Comparison of ENCODE assay signal across 8 cellular contexts in the genomic region with DNA sequence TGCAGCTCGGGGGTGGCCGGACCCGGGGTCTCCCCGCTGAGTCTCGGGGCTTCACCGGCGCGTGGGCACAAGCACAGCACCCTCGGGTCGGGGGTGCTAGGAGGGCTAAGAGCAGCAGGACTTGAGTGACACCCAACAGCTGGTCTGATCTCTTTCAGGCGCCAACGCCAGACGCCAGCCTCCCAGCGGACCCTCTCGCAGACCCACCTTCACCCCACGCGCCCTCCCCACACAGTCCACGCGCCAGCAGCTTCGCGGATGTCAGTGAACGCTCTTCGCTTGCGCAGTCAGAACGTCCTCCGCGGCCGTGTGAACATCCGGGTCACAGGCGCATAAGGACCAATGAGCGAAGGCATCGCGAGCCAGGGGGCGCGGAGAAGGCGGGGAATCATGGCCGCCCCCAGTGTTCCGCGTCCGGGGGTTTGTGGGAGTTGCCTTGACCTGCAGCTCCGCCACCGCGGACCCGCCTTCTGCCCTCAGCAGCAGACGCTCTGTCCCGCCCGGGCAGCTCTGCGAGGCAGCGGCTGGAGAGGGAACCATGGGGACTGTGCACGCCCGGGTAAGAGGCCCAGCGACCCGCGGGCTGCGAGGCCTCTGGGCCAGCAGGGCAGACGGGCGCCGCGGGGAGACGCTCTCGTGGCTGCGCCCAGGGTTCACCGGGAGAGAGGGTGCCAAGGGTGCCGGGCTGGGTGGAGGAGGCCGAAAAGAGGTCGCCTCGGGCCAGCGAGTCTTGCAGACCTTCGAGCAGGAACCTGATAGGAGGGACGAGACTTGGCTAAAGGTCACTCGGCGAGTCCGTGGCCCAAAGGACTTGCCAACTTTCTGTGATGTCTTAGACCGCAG. TPM values are rescaled to one million over a fixed set of nuclear protein-coding genes. Genes with fewer than 3 reads are reported as not detected.
DNase-seq lines count a peak whose midpoint lies in the region; ATAC-seq lines count a peak whose summit lies in the region.

Gene SAMM50, plus strand, starts transcription at position 403 of the 843 bp plus-strand sequence. Its CDS starts 136 bp downstream, at position 539.

- POLR2A ChIA-PET in naive thymus-derived CD4-positive, alpha-beta T cell (lab: Charles Lee): interaction anchor here (0.6 to 1.4 kb wide), 6 partner anchors 14 to 1217 kb away, joined by 3 to 5 read pairs (median 3); partner anchors contain the start of genes PARVG and PNPLA3

- H3K4me1 Mint-ChIP-seq in naive thymus-derived CD4-positive, alpha-beta T cell: peaks cover 30 to 58% (median 46%) of the 10 kb centered on the region in 7 donors
- peaks cover 20 to 31% of the 10 kb centered on the region in 2 donors for H3K4me1 Mint-ChIP-seq in stimulated activated naive B cell treated with anti-CD40 and anti-IgM and Interleukin-4, amounts not matched to agents 10 μg/mL and 1 μg/mL and 100 μg/mL, for 72 hours

- ATAC-seq in GM21723 (IDR thresholded peaks at IDR 0.05; ENCODE audit: unreplicated experiment): peak; percentile 86
- peak; percentile 98 for ATAC-seq in naive thymus-derived CD4-positive, alpha-beta T cell
- ATAC-seq in stimulated activated naive B cell treated with anti-CD40 and anti-IgM and Interleukin-4, amounts not matched to agents 10 μg/mL and 1 μg/mL and 100 μg/mL, for 72 hours (replicated peaks): peak; percentile 94

- CTCF ChIA-PET in naive thymus-derived CD4-positive, alpha-beta T cell (lab: Charles Lee): interaction anchor here (1.8 kb wide), 1 partner anchor 38 kb away, joined by 5 read pairs; no protein-coding TSS in a partner anchor

- DNase-seq in DMS79 (lab: John Stamatoyannopoulos, UW) (peak; percentile 54), KG1 (lab: John Stamatoyannopoulos, UW) (peak; percentile 89), RPMI8226 (peak; percentile 95), fibroblast of gingiva (ENCODE audit: low read depth) (peak; percentile 93)
- peak; percentile 78 to 82 for DNase-seq in activated T-helper 1 cell treated with anti-CD3 and anti-CD28 coated beads, Interleukin-2, amount 50 U/mL, for 16 hours (ENCODE audit: low read depth in 1 of 2, low spot score in 1 of 2)
- peak; percentile 77 to 93 (median 88) for DNase-seq in naive thymus-derived CD4-positive, alpha-beta T cell
- DNase-seq in stimulated activated naive B cell treated with anti-CD40 and anti-IgM and Interleukin-4, amounts not matched to agents 10 μg/mL and 1 μg/mL and 100 μg/mL, for 72 hours: peak; percentile 87

- H3K27ac Mint-ChIP-seq in naive thymus-derived CD4-positive, alpha-beta T cell: peak within 1 kb of the TSS; percentile 86 to 97 (median 94)
- peak within 1 kb of the TSS; percentile 97 for H3K27ac Mint-ChIP-seq in stimulated activated naive B cell treated with anti-CD40 and anti-IgM and Interleukin-4, amounts not matched to agents 10 μg/mL and 1 μg/mL and 100 μg/mL, for 72 hours

- no peaks in the 10 kb centered on the region for H3K9me3 ChIP-seq in naive thymus-derived CD4-positive, alpha-beta T cell (ENCODE audit: control insufficient read depth in 2 of 3, low read length in 3 of 3)

- H3K36me3 Mint-ChIP-seq in naive thymus-derived CD4-positive, alpha-beta T cell: peaks cover 0 to 4% (median 3%) of the 10 kb centered on the region in 5 donors
- H3K36me3 Mint-ChIP-seq in stimulated activated naive B cell treated with anti-CD40 and anti-IgM and Interleukin-4, amounts not matched to agents 10 μg/mL and 1 μg/mL and 100 μg/mL, for 72 hours: peaks cover 7 to 8% of the 10 kb centered on the region in 2 donors

- intact Hi-C loops in naive thymus-derived CD4-positive, alpha-beta T cell (cut with micrococcal nuclease): loop anchor here (1.0 kb wide), 6 partner anchors 32 to 746 kb away; partner anchors contain the start of genes PARVB (in 1 of the 2), PNPLA3 (in 1 of the 2) and RTL6 (in 1 of the 2)

- H3K27ac ChIP-seq in naive thymus-derived CD4-positive, alpha-beta T cell (ENCODE audit: low read depth, low read length): peak within 1 kb of the TSS; percentile 88

- peak within 1 kb of the TSS; percentile 90 to 100 (median 97) for H3K4me3 Mint-ChIP-seq in naive thymus-derived CD4-positive, alpha-beta T cell
- peak within 1 kb of the TSS; percentile 87 to 95 for H3K4me3 Mint-ChIP-seq in stimulated activated naive B cell treated with anti-CD40 and anti-IgM and Interleukin-4, amounts not matched to agents 10 μg/mL and 1 μg/mL and 100 μg/mL, for 72 hours

- H3K4me1 ChIP-seq in naive thymus-derived CD4-positive, alpha-beta T cell (ENCODE audit: control insufficient read depth in 2 of 2, insufficient read depth in 2 of 2, low read length in 2 of 2): peaks cover 9 to 13% of the 10 kb centered on the region in 2 donors

- H3K27me3 Mint-ChIP-seq in naive thymus-derived CD4-positive, alpha-beta T cell: peaks cover 0 to 6% (median 4%) of the 10 kb centered on the region in 5 donors
- H3K27me3 Mint-ChIP-seq in stimulated activated naive B cell treated with anti-CD40 and anti-IgM and Interleukin-4, amounts not matched to agents 10 μg/mL and 1 μg/mL and 100 μg/mL, for 72 hours: peaks cover 4 to 12% of the 10 kb centered on the region in 2 donors

- peak within 1 kb of the TSS; percentile 76 for H3K4me3 ChIP-seq in naive thymus-derived CD4-positive, alpha-beta T cell (ENCODE audit: low read length)

- H3K27me3 ChIP-seq in naive thymus-derived CD4-positive, alpha-beta T cell (ENCODE audit: control insufficient read depth in 2 of 2, insufficient read depth in 2 of 2, low read length in 2 of 2): peaks cover 0 to 4% of the 10 kb centered on the region in 2 donors

- H3K9me3 Mint-ChIP-seq in naive thymus-derived CD4-positive, alpha-beta T cell: peaks cover 0 to 1% (median 0%) of the 10 kb centered on the region in 11 donors
- no peaks in the 10 kb centered on the region for H3K9me3 Mint-ChIP-seq in stimulated activated naive B cell treated with anti-CD40 and anti-IgM and Interleukin-4, amounts not matched to agents 10 μg/mL and 1 μg/mL and 100 μg/mL, for 72 hours

- H3K36me3 ChIP-seq in naive thymus-derived CD4-positive, alpha-beta T cell (ENCODE audit: control insufficient read depth in 2 of 3, insufficient read depth in 3 of 3, low read length in 3 of 3): peaks cover 0 to 9% (median 0%) of the 10 kb centered on the region in 3 experiments

RNA-seq across cellular contexts. Expression of gene SAMM50, which starts in this region (rescaled TPM):
- total RNA-seq in naive thymus-derived CD4-positive, alpha-beta T cell: 10 to 100 TPM; 25.9 to 47.1 (median 34.0) TPM
- 10 to 100 TPM; 61.7 to 62.3 TPM for polyA plus RNA-seq in naive thymus-derived CD4-positive, alpha-beta T cell

Comparison
In these comparisons a context has a peak if more than half of its experiments do, and no peak if none do; other contexts are left out.
1. Peak in every context shown above with its lines: DNase-seq, ATAC-seq, H3K4me3 ChIP-seq and H3K27ac ChIP-seq.